1 cellular context compared by ENCODE assay signal in genomic region chr1:203441811-203442210, GRCh38.
TF ChIP-seq lines count a peak whose summit lies in the region.

No MANE protein-coding gene starts in this region.

TF ChIP-seq in IMR-90, 13 proteins besides CTCF, POLR2A, EP300 and RAD21 (continued from another document):
- TF ChIP-seq USF2 (IDR thresholded peaks at IDR 0.05; ENCODE audit: low read depth, low read length) (no peak), NFE2L2 (IDR thresholded peaks at IDR 0.05; ENCODE audit: low read depth, low read length) (no peak), ELK1 (IDR thresholded peaks at IDR 0.05; ENCODE audit: borderline replicate concordance, low read depth, low read length) (no peak), MAZ (IDR thresholded peaks at IDR 0.05; ENCODE audit: borderline replicate concordance, low read depth, low read length) (no peak), BHLHE40 (IDR thresholded peaks at IDR 0.05; ENCODE audit: low read depth, low read length) (no peak), MAFK (IDR thresholded peaks at IDR 0.05; ENCODE audit: low read depth, low read length) (no peak), RCOR1 (IDR thresholded peaks at IDR 0.05; ENCODE audit: insufficient replicate concordance, low read length) (no peak), RFX5 (IDR thresholded peaks at IDR 0.05; ENCODE audit: low read depth, low read length) (no peak), SMC3 (IDR thresholded peaks at IDR 0.05; ENCODE audit: low read depth, low read length) (no peak)
